Comparison of ENCODE assay signal across 15 cellular contexts in genomic region chr2:215635788-215636139, GRCh38.
DNase-seq lines count a peak whose midpoint lies in the region; ATAC-seq and TF ChIP-seq lines count a peak whose summit lies in the region.
"Had no signal": no experiment of that assay in that cellular context is flagged by ENCODE, and none has a peak within 500 bp of the region (broad histone marks: within the 10 kb centered on the region; RNA-seq: fewer than 3 reads in every experiment).

No MANE protein-coding gene starts in this region.

- POLR2A ChIA-PET in SK-N-SH (lab: Yijun Ruan, JAX), result no interaction called here

- peak; percentile 24 to 59 for TF ChIP-seq CTCF in GM23338 (conservative IDR thresholded peaks at IDR 0.05; ENCODE audit: low read depth in 2 of 2)
- TF ChIP-seq CTCF in SK-N-SH (IDR thresholded peaks at IDR 0.05), result no peak
- peak; percentile 38 for TF ChIP-seq CTCF in epithelial cell of proximal tubule (conservative IDR thresholded peaks at IDR 0.05; ENCODE audit: low read depth, low read length)
- peak; percentile 15 for TF ChIP-seq CTCF in neural progenitor cell (IDR thresholded peaks at IDR 0.05)

- no peak for TF ChIP-seq EP300 in SK-N-SH (IDR thresholded peaks at IDR 0.05; ENCODE audit: borderline replicate concordance in 1 of 2, low read depth in 1 of 2, low read length in 1 of 2)

- H4K20me1 ChIP-seq in GM23338 (replicated peaks; ENCODE audit: insufficient read depth) (no peaks in the 10 kb centered on the region), SK-N-SH (ENCODE audit: insufficient read depth) (no peaks in the 10 kb centered on the region), neural progenitor cell (ENCODE audit: low read depth) (no peaks in the 10 kb centered on the region)

- peak; percentile 25 for DNase-seq in GM23338 (ENCODE audit: low spot score)
- no peak for DNase-seq in SK-N-SH
- no peak for DNase-seq in epithelial cell of proximal tubule (ENCODE audit: low read depth)
- DNase-seq in neural progenitor cell (ENCODE audit: low spot score), result no peak
- no peak for DNase-seq in NCI-H510A (lab: John Stamatoyannopoulos, UW)
- no peak for DNase-seq in HuH-7 (ENCODE audit: low spot score)
- no peak for DNase-seq in ACHN
- DNase-seq: activated CD4-positive, alpha-beta T cell treated with anti-CD3 and anti-CD28 coated beads, Interleukin-2, amount 50 U/mL, for 1 hour; activated gamma-delta T cell; GOT3; left colon; NCI-H187; T-helper 1 cell; thyroid gland had no signal

- H3K9me2 ChIP-seq in GM23338 (ENCODE audit: insufficient read depth) (peaks cover 4% of the 10 kb centered on the region), SK-N-SH (no peaks in the 10 kb centered on the region)

- no peak overlapping the region for H3K9ac ChIP-seq in SK-N-SH
- H3K9ac ChIP-seq in neural progenitor cell, result no peak overlapping the region

- H3K4me1 Mint-ChIP-seq in GM23338 (no peaks in the 10 kb centered on the region), neural progenitor cell (no peaks in the 10 kb centered on the region)

- H3K36me3 ChIP-seq in GM23338 (ENCODE audit: insufficient read depth) (0 out of 2 replicates have a peak, but pooled peaks cover 11% of the 10 kb centered on the region), SK-N-SH (replicated peaks in 1 of 2; ENCODE audit: control insufficient read depth in 1 of 2, insufficient read depth in 2 of 2, low read length in 1 of 2) (peaks cover 0 to 5% of the 10 kb centered on the region in 2 experiments), neural progenitor cell (no peaks in the 10 kb centered on the region)
- H3K36me3 ChIP-seq: thyroid gland had no signal

- H3K79me2 ChIP-seq in GM23338 (replicated peaks; ENCODE audit: insufficient read depth) (no peaks in the 10 kb centered on the region), SK-N-SH (ENCODE audit: insufficient read depth) (no peaks in the 10 kb centered on the region), neural progenitor cell (ENCODE audit: low read depth) (no peaks in the 10 kb centered on the region)

- H3K27me3 Mint-ChIP-seq in GM23338 (ENCODE audit: insufficient read depth, low read depth, poor library complexity) (no peaks in the 10 kb centered on the region), neural progenitor cell (ENCODE audit: insufficient read depth, low read depth) (peaks cover 2% of the 10 kb centered on the region)

- CTCF ChIA-PET in SK-N-SH (lab: Yijun Ruan, JAX), result interaction anchor here (0.5 kb wide), 1 partner anchor 299 kb away, joined by 3 read pairs; no protein-coding TSS in a partner anchor

- no peak overlapping the region for H2AFZ ChIP-seq in GM23338
- H2AFZ ChIP-seq in SK-N-SH (ENCODE audit: low read depth), result no peak overlapping the region
- no peak overlapping the region for H2AFZ ChIP-seq in neural progenitor cell (replicated peaks)

- peaks cover 15% of the 10 kb centered on the region; the same call in 1 of the 2 replicates for H3K9me3 ChIP-seq in SK-N-SH
- peaks cover 2% of the 10 kb centered on the region for H3K9me3 ChIP-seq in neural progenitor cell (ENCODE audit: low read depth)
- H3K9me3 ChIP-seq: thyroid gland had no signal

- 31% methylated on average over 2 of the region's 2 CpGs for WGBS in SK-N-SH (ENCODE audit: low lambda C conversion rate)

- TF ChIP-seq RAD21 in SK-N-SH (IDR thresholded peaks at IDR 0.05; ENCODE audit: low read length), result 0 out of 2 replicates have a peak, but pooled peaks have one; percentile 8

- H3K4me3 ChIP-seq in GM23338 (no peak overlapping the region), SK-N-SH (ENCODE audit: low read depth in 2 of 2, low read length in 1 of 2) (no peak overlapping the region), epithelial cell of proximal tubule (ENCODE audit: low read depth, low read length) (no peak overlapping the region), neural progenitor cell (no peak overlapping the region)
- H3K4me3 ChIP-seq: GM12878, thyroid gland had no signal

- no peak overlapping the region for H3K4me2 ChIP-seq in GM23338
- no peak overlapping the region for H3K4me2 ChIP-seq in SK-N-SH
- no peak overlapping the region for H3K4me2 ChIP-seq in neural progenitor cell

- H3F3A ChIP-seq in GM23338 (replicated peaks; ENCODE audit: low read depth), result no peaks in the 10 kb centered on the region
- H3F3A ChIP-seq in SK-N-SH (replicated peaks; ENCODE audit: insufficient read depth), result peaks cover 5% of the 10 kb centered on the region
- no peaks in the 10 kb centered on the region for H3F3A ChIP-seq in neural progenitor cell (ENCODE audit: low read depth)

- H3K27ac ChIP-seq in GM23338 (ENCODE audit: low read depth), result no peak overlapping the region
- no peak overlapping the region for H3K27ac ChIP-seq in SK-N-SH (ENCODE audit: low read depth in 2 of 2, low read length in 1 of 2)
- no peak overlapping the region for H3K27ac ChIP-seq in neural progenitor cell
- H3K27ac ChIP-seq: thyroid gland had no signal

- no peaks in the 10 kb centered on the region for H3K27me3 ChIP-seq in GM23338 (ENCODE audit: insufficient read depth)
- H3K27me3 ChIP-seq in SK-N-SH (ENCODE audit: insufficient read depth), result no peaks in the 10 kb centered on the region
- H3K27me3 ChIP-seq in neural progenitor cell, result no peaks in the 10 kb centered on the region
- H3K27me3 ChIP-seq: thyroid gland had no signal

- no peak; the same call in 2 of the 3 replicates for ATAC-seq in GM23338
- ATAC-seq: GM12878, left colon had no signal

- in situ Hi-C loops in ACHN (cut with HindIII; ENCODE audit: low pct_ligation_motif_present, low pct_unique_long_range_greater_than_20kb, low sequenced_read_pairs), result no loop called here

- H3K9me3 Mint-ChIP-seq in GM23338 (peaks cover 36% of the 10 kb centered on the region), neural progenitor cell (peaks cover 46% of the 10 kb centered on the region)

- H3K27ac Mint-ChIP-seq in GM23338 (no peak overlapping the region), neural progenitor cell (no peak overlapping the region)

- H3K36me3 Mint-ChIP-seq in GM23338 (ENCODE audit: low read depth) (peaks cover 10% of the 10 kb centered on the region; the same call in 2 of the 3 replicates), neural progenitor cell (no peaks in the 10 kb centered on the region)

- H3K4me1 ChIP-seq in GM23338 (ENCODE audit: insufficient read depth), result no peaks in the 10 kb centered on the region
- no peaks in the 10 kb centered on the region for H3K4me1 ChIP-seq in SK-N-SH (ENCODE audit: control insufficient read depth in 1 of 2, insufficient read depth in 2 of 2, low read depth in 1 of 2, low read length in 1 of 2)
- H3K4me1 ChIP-seq in neural progenitor cell, result no peaks in the 10 kb centered on the region
- H3K4me1 ChIP-seq: thyroid gland had no signal

- H3K4me3 Mint-ChIP-seq in GM23338, result no peak overlapping the region
- no peak overlapping the region for H3K4me3 Mint-ChIP-seq in neural progenitor cell

TF ChIP-seq in GM23338, 12 proteins besides CTCF, POLR2A, EP300 and RAD21 (continues in another document):
- TF ChIP-seq ETS1 (IDR thresholded peaks at IDR 0.05), result no peak

TF ChIP-seq in SK-N-SH, 30 proteins besides CTCF, POLR2A, EP300 and RAD21:
- TF ChIP-seq PBX3 (IDR thresholded peaks at IDR 0.05), result no peak
- TF ChIP-seq USF1 (IDR thresholded peaks at IDR 0.05; ENCODE audit: borderline replicate concordance, low read depth), result no peak
- TF ChIP-seq YY1 (IDR thresholded peaks at IDR 0.05; ENCODE audit: low read depth), result no peak
- no peak for TF ChIP-seq EZH2phosphoT487 (IDR thresholded peaks at IDR 0.05; ENCODE audit: borderline replicate concordance, low read depth)
- TF ChIP-seq FOSL2 (IDR thresholded peaks at IDR 0.05; ENCODE audit: borderline replicate concordance, low read depth), result no peak; the same call in 1 of the 2 replicates
